In genomic region chr4:5206391-5206790, GRCh38 we compare ENCODE assay signal across 11 cellular contexts.
DNase-seq lines count a peak whose midpoint lies in the region; ATAC-seq and TF ChIP-seq lines count a peak whose summit lies in the region.
"Had no signal": no experiment of that assay in that cellular context is flagged by ENCODE, and none has a peak within 500 bp of the region (broad histone marks: within the 10 kb centered on the region; RNA-seq: fewer than 3 reads in every experiment).

No MANE protein-coding gene starts in this region.

- H3K4me3 ChIP-seq in dorsolateral prefrontal cortex = no peak overlapping the region
- H3K4me3 ChIP-seq: pancreas had no signal

- intact Hi-C loops in dorsolateral prefrontal cortex (cut with DNase I) = loop anchor here in 1 of 2 donors (10.0 kb wide), 1 partner anchor 722 kb away; no protein-coding TSS in a partner anchor

- TF ChIP-seq CTCF in dorsolateral prefrontal cortex (IDR thresholded peaks at IDR 0.05 in 54 of 56, conservative IDR thresholded peaks at IDR 0.05 in 2 of 56; ENCODE audit: low read depth in 1 of 56, partially characterized antibody in 56 of 56) = peak in 6 of 56 donors; percentile 6 to 22 (median 10)

- H3K27me3 ChIP-seq in dorsolateral prefrontal cortex = no peaks in the 10 kb centered on the region
- H3K27me3 ChIP-seq: pancreas had no signal

- H3K27ac ChIP-seq in dorsolateral prefrontal cortex = peak overlapping the region in 51 of 59 donors; percentile 13 to 89 (median 68)
- H3K27ac ChIP-seq: pancreas had no signal

- DNase-seq in DMS53 treated with DMSO at 0.1 percent for 48 hours (lab: John Stamatoyannopoulos, UW; ENCODE audit: unreplicated experiment) (peak; percentile 70), NCI-H524 (lab: John Stamatoyannopoulos, UW) (peak; percentile 64 to 85), dorsolateral prefrontal cortex (peak; percentile 14 to 91 (median 79)), non-pigmented ciliary epithelial cell (ENCODE audit: low read depth) (peak; percentile 6), NCI-H510A treated with DMSO at 0.1 percent for 48 hours (lab: John Stamatoyannopoulos, UW) (no peak), OCI-M2 (lab: John Stamatoyannopoulos, UW; ENCODE audit: unreplicated experiment) (no peak)
- DNase-seq: activated CD8-positive, alpha-beta T cell treated with anti-CD3 and anti-CD28 coated beads, Interleukin-2, amount 10 ng/mL, durations not matched to agents 7 days and 5 days; NCI-H2029 treated with DMSO at 0.1 percent for 48 hours; pancreas had no signal

- no peak for ATAC-seq in GM19397 (IDR thresholded peaks at IDR 0.05; ENCODE audit: unreplicated experiment)
- no peak for ATAC-seq in GM21381 (IDR thresholded peaks at IDR 0.05; ENCODE audit: unreplicated experiment)
- ATAC-seq: activated CD8-positive, alpha-beta T cell treated with anti-CD3 and anti-CD28 coated beads, Interleukin-2, amount 10 ng/mL, durations not matched to agents 7 days and 5 days had no signal

Comparison
In these comparisons a context has a peak if more than half of its experiments do, and no peak if none do; other contexts are left out.
1. DNase-seq: peak in DMS53 treated with DMSO at 0.1 percent for 48 hours (single experiment), NCI-H524 (2 of 2), dorsolateral prefrontal cortex (10 of 10) and non-pigmented ciliary epithelial cell (single experiment); none in NCI-H510A treated with DMSO at 0.1 percent for 48 hours (single experiment) and OCI-M2 (single experiment).